Comparison of ENCODE assay signal across 8 cellular contexts in the genomic region with DNA sequence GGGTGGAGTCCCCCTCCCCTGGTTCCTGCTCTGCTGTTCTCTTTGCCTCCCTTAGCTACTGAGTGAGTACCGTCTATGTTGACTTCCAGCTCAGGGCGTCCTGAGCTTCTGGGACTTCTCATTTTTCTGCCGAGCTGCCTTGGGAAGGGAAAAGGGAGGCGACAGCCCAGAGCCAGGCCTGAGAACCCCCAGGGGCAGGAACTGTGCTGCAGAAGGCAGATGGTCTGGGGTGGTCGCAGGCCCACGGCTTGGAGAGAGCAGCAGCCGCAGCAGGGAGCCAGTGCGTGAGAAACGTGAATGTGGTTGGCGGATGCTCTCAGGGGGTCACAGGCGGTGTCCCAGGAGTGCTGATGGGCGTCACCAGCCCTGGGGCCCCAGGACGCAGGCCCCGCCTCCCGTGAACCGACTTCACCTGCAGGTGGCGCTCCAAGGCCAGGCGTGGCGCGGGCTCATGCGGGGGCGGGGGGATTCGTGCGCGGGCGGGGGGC. TPM values are rescaled to one million over a fixed set of nuclear protein-coding genes. Genes with fewer than 3 reads are reported as not detected.
DNase-seq lines count a peak whose midpoint lies in the region; ATAC-seq and TF ChIP-seq lines count a peak whose summit lies in the region.

No MANE protein-coding gene starts in this region.

- no peaks in the 10 kb centered on the region for H3K36me3 ChIP-seq in gastroesophageal sphincter

- H3K27me3 ChIP-seq in gastroesophageal sphincter = no peaks in the 10 kb centered on the region

- H3K27me3 Mint-ChIP-seq in activated T-helper 2 cell treated with anti-CD3 and anti-CD28 coated beads, Interferon-gamma antibody, Interleukin-2, Interleukin-4, amounts not matched to agents 10 μg/mL and 5 μg/mL and 100 μg/mL, durations not matched to agents 14 hours and 24 hours and 36 hours (ENCODE audit: low read depth) = no peaks in the 10 kb centered on the region

- peaks cover 0 to 16% (median 9%) of the 10 kb centered on the region in 3 donors for H3K4me1 ChIP-seq in gastroesophageal sphincter

- DNase-seq in ELR (ENCODE audit: low read depth) = peak; percentile 52
- peak; percentile 58 for DNase-seq in activated T-helper 2 cell treated with anti-CD3 and anti-CD28 coated beads, Interferon-gamma antibody, Interleukin-2, Interleukin-4, amounts not matched to agents 10 μg/mL and 5 μg/mL and 100 μg/mL, durations not matched to agents 14 hours and 24 hours and 36 hours (ENCODE audit: low spot score)
- DNase-seq in retina = peak; percentile 81
- DNase-seq in NCI-H510A treated with DMSO at 0.1 percent for 48 hours (lab: John Stamatoyannopoulos, UW) = no peak

- H3K27ac ChIP-seq in gastroesophageal sphincter = peak overlapping the region in 1 of 4 donors; percentile 41

- TF ChIP-seq POLR2A in gastroesophageal sphincter (IDR thresholded peaks at IDR 0.05) = no peak

- no peak for TF ChIP-seq EP300 in gastroesophageal sphincter (IDR thresholded peaks at IDR 0.05)

- no peak overlapping the region for H3K4me3 Mint-ChIP-seq in activated T-helper 2 cell treated with anti-CD3 and anti-CD28 coated beads, Interferon-gamma antibody, Interleukin-2, Interleukin-4, amounts not matched to agents 10 μg/mL and 5 μg/mL and 100 μg/mL, durations not matched to agents 14 hours and 24 hours and 36 hours (ENCODE audit: low read depth)

- WGBS in gastroesophageal sphincter (ENCODE audit: low coverage in 1 of 2), 2 donors = 0% methylated on average over 2 of the region's 26 CpGs; no CpG with 5 or more reads in 1 of the 2 donors

- peaks cover 6% of the 10 kb centered on the region for H3K9me3 Mint-ChIP-seq in activated T-helper 2 cell treated with anti-CD3 and anti-CD28 coated beads, Interferon-gamma antibody, Interleukin-2, Interleukin-4, amounts not matched to agents 10 μg/mL and 5 μg/mL and 100 μg/mL, durations not matched to agents 14 hours and 24 hours and 36 hours

- H3K4me3 ChIP-seq in gastroesophageal sphincter = peak overlapping the region in 1 of 2 donors; percentile 26

- intact Hi-C loops in activated T-helper 2 cell treated with anti-CD3 and anti-CD28 coated beads, Interferon-gamma antibody, Interleukin-2, Interleukin-4, amounts not matched to agents 10 μg/mL and 5 μg/mL and 100 μg/mL, durations not matched to agents 14 hours and 24 hours and 36 hours (cut with micrococcal nuclease) = loop anchor here (2.0 to 10.0 kb wide), 2 partner anchors 59 to 247 kb away; no protein-coding TSS in a partner anchor

- H3K9me3 ChIP-seq in gastroesophageal sphincter = no peaks in the 10 kb centered on the region

- peaks cover 2% of the 10 kb centered on the region for H3K4me1 Mint-ChIP-seq in activated T-helper 2 cell treated with anti-CD3 and anti-CD28 coated beads, Interferon-gamma antibody, Interleukin-2, Interleukin-4, amounts not matched to agents 10 μg/mL and 5 μg/mL and 100 μg/mL, durations not matched to agents 14 hours and 24 hours and 36 hours (ENCODE audit: low read depth)

- TF ChIP-seq CTCF in gastroesophageal sphincter (IDR thresholded peaks at IDR 0.05) = peak in 3 of 4 experiments; percentile 62 to 79 (median 78)

- ATAC-seq in HG02973 (IDR thresholded peaks at IDR 0.05; ENCODE audit: unreplicated experiment) = peak; percentile 48
- ATAC-seq in gastroesophageal sphincter = peak; percentile 58
- ATAC-seq in HG03196 (IDR thresholded peaks at IDR 0.05; ENCODE audit: unreplicated experiment) = no peak

- peak overlapping the region; percentile 80 for H3K27ac Mint-ChIP-seq in activated T-helper 2 cell treated with anti-CD3 and anti-CD28 coated beads, Interferon-gamma antibody, Interleukin-2, Interleukin-4, amounts not matched to agents 10 μg/mL and 5 μg/mL and 100 μg/mL, durations not matched to agents 14 hours and 24 hours and 36 hours

- H3K36me3 Mint-ChIP-seq in activated T-helper 2 cell treated with anti-CD3 and anti-CD28 coated beads, Interferon-gamma antibody, Interleukin-2, Interleukin-4, amounts not matched to agents 10 μg/mL and 5 μg/mL and 100 μg/mL, durations not matched to agents 14 hours and 24 hours and 36 hours (ENCODE audit: low read depth) = no peaks in the 10 kb centered on the region

TF ChIP-seq in PFSK-1, 5 proteins besides CTCF, POLR2A, EP300 and RAD21:
- no peak for TF ChIP-seq SIN3A (IDR thresholded peaks at IDR 0.05; ENCODE audit: borderline replicate concordance, insufficient read depth, low read length)
- TF ChIP-seq FOXP2 (optimal IDR thresholded peaks at IDR 0.05; ENCODE audit: borderline replicate concordance, extremely low read depth, extremely low read length, insufficient read depth) = peak; percentile 70
- TF ChIP-seq POLR2AphosphoS5 (IDR thresholded peaks at IDR 0.05; ENCODE audit: low read depth, low read length) = no peak
- TF ChIP-seq, protein P1, sequence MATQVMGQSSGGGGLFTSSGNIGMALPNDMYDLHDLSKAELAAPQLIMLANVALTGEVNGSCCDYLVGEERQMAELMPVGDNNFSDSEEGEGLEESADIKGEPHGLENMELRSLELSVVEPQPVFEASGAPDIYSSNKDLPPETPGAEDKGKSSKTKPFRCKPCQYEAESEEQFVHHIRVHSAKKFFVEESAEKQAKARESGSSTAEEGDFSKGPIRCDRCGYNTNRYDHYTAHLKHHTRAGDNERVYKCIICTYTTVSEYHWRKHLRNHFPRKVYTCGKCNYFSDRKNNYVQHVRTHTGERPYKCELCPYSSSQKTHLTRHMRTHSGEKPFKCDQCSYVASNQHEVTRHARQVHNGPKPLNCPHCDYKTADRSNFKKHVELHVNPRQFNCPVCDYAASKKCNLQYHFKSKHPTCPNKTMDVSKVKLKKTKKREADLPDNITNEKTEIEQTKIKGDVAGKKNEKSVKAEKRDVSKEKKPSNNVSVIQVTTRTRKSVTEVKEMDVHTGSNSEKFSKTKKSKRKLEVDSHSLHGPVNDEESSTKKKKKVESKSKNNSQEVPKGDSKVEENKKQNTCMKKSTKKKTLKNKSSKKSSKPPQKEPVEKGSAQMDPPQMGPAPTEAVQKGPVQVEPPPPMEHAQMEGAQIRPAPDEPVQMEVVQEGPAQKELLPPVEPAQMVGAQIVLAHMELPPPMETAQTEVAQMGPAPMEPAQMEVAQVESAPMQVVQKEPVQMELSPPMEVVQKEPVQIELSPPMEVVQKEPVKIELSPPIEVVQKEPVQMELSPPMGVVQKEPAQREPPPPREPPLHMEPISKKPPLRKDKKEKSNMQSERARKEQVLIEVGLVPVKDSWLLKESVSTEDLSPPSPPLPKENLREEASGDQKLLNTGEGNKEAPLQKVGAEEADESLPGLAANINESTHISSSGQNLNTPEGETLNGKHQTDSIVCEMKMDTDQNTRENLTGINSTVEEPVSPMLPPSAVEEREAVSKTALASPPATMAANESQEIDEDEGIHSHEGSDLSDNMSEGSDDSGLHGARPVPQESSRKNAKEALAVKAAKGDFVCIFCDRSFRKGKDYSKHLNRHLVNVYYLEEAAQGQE (IDR thresholded peaks at IDR 0.05; ENCODE audit: insufficient read depth in 1 of 2, low read depth in 2 of 2, low read length in 2 of 2) = no peak
- no peak for TF ChIP-seq TAF1 (IDR thresholded peaks at IDR 0.05; ENCODE audit: borderline replicate concordance, insufficient read depth, low read length)

RNA-seq across cellular contexts. Expression of a gene that starts 9.2 kb away (rescaled TPM):
- polyA plus RNA-seq in PFSK-1 (2012; ENCODE audit: insufficient read length, low read depth) = 36.4 TPM
- 3.8 TPM in 2 replicates for total RNA-seq in activated T-helper 2 cell treated with anti-CD3 and anti-CD28 coated beads, Interferon-gamma antibody, Interleukin-2, Interleukin-4, amounts not matched to agents 10 μg/mL and 5 μg/mL and 100 μg/mL, durations not matched to agents 14 hours and 24 hours and 36 hours
- total RNA-seq in gastroesophageal sphincter = 10 to 100 TPM; 11.3 to 17.1 (median 14.8) TPM

RNA-seq across cellular contexts. Expression of a gene that starts 55.8 kb away (rescaled TPM):
- polyA plus RNA-seq in PFSK-1 (2012; ENCODE audit: insufficient read length, low read depth) = 4.5 TPM
- total RNA-seq in activated T-helper 2 cell treated with anti-CD3 and anti-CD28 coated beads, Interferon-gamma antibody, Interleukin-2, Interleukin-4, amounts not matched to agents 10 μg/mL and 5 μg/mL and 100 μg/mL, durations not matched to agents 14 hours and 24 hours and 36 hours = 2.8 and 3.5 TPM in 2 replicates
- total RNA-seq in gastroesophageal sphincter = 1 to 10 TPM; 3.1 to 5.8 (median 4.4) TPM
